Comparison of ENCODE assay signal across 26 cellular contexts in genomic region chrX:155242300-155242699, GRCh38. TPM values are rescaled to one million over a fixed set of nuclear protein-coding genes. Genes with fewer than 3 reads are reported as not detected.
DNase-seq lines count a peak whose midpoint lies in the region; ATAC-seq, FAIRE-seq and TF ChIP-seq lines count a peak whose summit lies in the region.
"Had no signal": no experiment of that assay in that cellular context is flagged by ENCODE, and none has a peak within 500 bp of the region (broad histone marks: within the 10 kb centered on the region; RNA-seq: fewer than 3 reads in every experiment).

No MANE protein-coding gene starts in this region.

- no peaks in the 10 kb centered on the region for H3K79me1 ChIP-seq in H1 (ENCODE audit: low read depth, low read length)

- no peak overlapping the region for H2AFZ ChIP-seq in HepG2 (ENCODE audit: low read length)
- H2AFZ ChIP-seq in H1 (ENCODE audit: low read length): no peak overlapping the region
- no peak overlapping the region for H2AFZ ChIP-seq in PC-3 (ENCODE audit: low read length)

- H2BK20ac ChIP-seq in H1 (ENCODE audit: low read length): no peak overlapping the region

- in situ Hi-C loops in HepG2 (cut with HindIII; ENCODE audit: extremely low pct_ligation_motif_present, low pct_unique_long_range_greater_than_20kb): no loop called here

- CTCF ChIA-PET in HepG2 (lab: Yijun Ruan, JAX; ENCODE audit: low intra/inter-chr PET ratio, low total read pairs): no interaction called here
- CTCF ChIA-PET in H1 (lab: Charles Lee; ENCODE audit: partially characterized antibody): no interaction called here
- CTCF ChIA-PET in PC-3 (lab: Charles Lee): no interaction called here

- H3K23ac ChIP-seq in H1 (ENCODE audit: insufficient read length): no peak overlapping the region

- H2BK12ac ChIP-seq in H1 (ENCODE audit: low read depth, low read length): no peak overlapping the region

- H3K4me1 ChIP-seq in liver (ENCODE audit: control insufficient read depth in 4 of 4, insufficient read depth in 4 of 4, low read length in 3 of 4): peaks cover 0 to 6% (median 0%) of the 10 kb centered on the region in 4 donors
- no peaks in the 10 kb centered on the region for H3K4me1 ChIP-seq in HepG2 (ENCODE audit: insufficient read depth, low read length)
- H3K4me1 ChIP-seq in H1 (replicated peaks in 1 of 4; ENCODE audit: control insufficient read depth in 3 of 4, insufficient read depth in 4 of 4, low read length in 3 of 4): no peaks in the 10 kb centered on the region
- H3K4me1 ChIP-seq in PC-3 (ENCODE audit: insufficient read depth, low read length): no peaks in the 10 kb centered on the region
- H3K4me1 ChIP-seq: breast epithelium, testis had no signal

- no peak for DNase-seq in HepG2 (ENCODE audit: low spot score)
- DNase-seq in NOMO-1 treated with DMSO at 0.1 percent for 48 hours (lab: John Stamatoyannopoulos, UW; ENCODE audit: unreplicated experiment): peak; percentile 95
- DNase-seq in H1 (ENCODE audit: low read depth in 1 of 2, low spot score in 2 of 2): no peak
- DNase-seq in amygdala (lab: John Stamatoyannopoulos, UW): no peak
- no peak for DNase-seq in left cardiac atrium
- no peak for DNase-seq in PC-3
- DNase-seq: activated CD4-positive, CD25-positive, alpha-beta regulatory T cell; activated naive CD4-positive, alpha-beta T cell treated with anti-CD3 and anti-CD28 coated beads, Interleukin-2, amount 10 ng/mL, durations not matched to agents 7 days and 5 days; HCEC 1CT; Karpas-422; midbrain; naive thymus-derived CD4-positive, alpha-beta T cell; NCI-H1092; NCI-H2029; NCI-H748 treated with DMSO at 0.1 percent for 48 hours; occipital lobe; stimulated activated naive CD8-positive, alpha-beta T cell treated with anti-CD3 and anti-CD28 coated beads, Interleukin-15, Interleukin-2, amounts not matched to agents 100 U/mL and 50 U/mL, for 24 hours; T1000; testis had no signal

- no peak overlapping the region for H3K4me2 ChIP-seq in HepG2 (ENCODE audit: low read depth, low read length)
- no peak overlapping the region for H3K4me2 ChIP-seq in H1 (ENCODE audit: insufficient read depth in 1 of 2, low read depth in 2 of 2, low read length in 2 of 2)
- H3K4me2 ChIP-seq in PC-3 (ENCODE audit: low read length): no peak overlapping the region

- H2BK120ac ChIP-seq in H1 (replicated peaks; ENCODE audit: low read depth, low read length): no peak overlapping the region

- no peaks in the 10 kb centered on the region for H4K20me1 ChIP-seq in HepG2 (ENCODE audit: insufficient read depth, low read length)
- peaks cover 0 to 2% of the 10 kb centered on the region in 2 experiments for H4K20me1 ChIP-seq in H1 (replicated peaks in 1 of 2; ENCODE audit: control insufficient read depth in 1 of 2, insufficient read depth in 2 of 2, low read length in 2 of 2)
- no peaks in the 10 kb centered on the region for H4K20me1 ChIP-seq in PC-3 (ENCODE audit: low read length)

- H3K18ac ChIP-seq in H1 (ENCODE audit: extremely low read depth, low read length): no peak overlapping the region

- ATAC-seq in HepG2: no peak
- ATAC-seq in HG02970 (IDR thresholded peaks at IDR 0.05; ENCODE audit: low FRiP score, unreplicated experiment): no peak
- ATAC-seq in left cardiac atrium: no peak
- ATAC-seq in PC-3: no peak
- ATAC-seq: naive thymus-derived CD4-positive, alpha-beta T cell; stimulated activated naive CD8-positive, alpha-beta T cell treated with anti-CD3 and anti-CD28 coated beads, Interleukin-15, Interleukin-2, amounts not matched to agents 100 U/mL and 50 U/mL, for 24 hours had no signal

- H3K9me2 ChIP-seq in PC-3 (replicated peaks; ENCODE audit: low read length): no peaks in the 10 kb centered on the region

- no peaks in the 10 kb centered on the region for H3F3A ChIP-seq in PC-3 (ENCODE audit: low read length, unreplicated experiment)

- 68% methylated on average over 5 of the region's 5 CpGs for WGBS in liver
- 100% methylated on average over 1 of the region's 5 CpGs for WGBS in HepG2 (ENCODE audit: low lambda C conversion rate)
- WGBS in H1 (ENCODE audit: extremely low coverage in 1 of 2, insufficient coverage in 1 of 2, insufficient read length in 1 of 2, insufficient replicate concordance in 2 of 2, low coverage in 1 of 2, low lambda C conversion rate in 2 of 2, missing lambda C conversion rate in 1 of 2), 2 experiments: 88% methylated on average over 5 of the region's 5 CpGs; no CpG with 5 or more reads in 1 of the 2 experiments

- TF ChIP-seq POLR2A in HepG2 (IDR thresholded peaks at IDR 0.05; ENCODE audit: insufficient read depth in 1 of 2, low read depth in 2 of 2, low read length in 2 of 2): no peak
- no peak for TF ChIP-seq POLR2A in H1 (IDR thresholded peaks at IDR 0.05; ENCODE audit: control extremely low read depth in 1 of 2, low read depth in 2 of 2, low read length in 2 of 2)

- H3K9ac ChIP-seq in liver (ENCODE audit: low read depth in 1 of 2, low read length in 2 of 2) (no peak overlapping the region), HepG2 (ENCODE audit: insufficient read depth, low read depth, low read length) (no peak overlapping the region), H1 (replicated peaks in 1 of 4; ENCODE audit: extremely low read depth in 1 of 4, low read depth in 3 of 4, low read length in 3 of 4) (no peak overlapping the region), PC-3 (ENCODE audit: low read length) (no peak overlapping the region)

- no peak overlapping the region for H4K5ac ChIP-seq in H1 (ENCODE audit: insufficient read length, low read depth, low read length)

- H3K56ac ChIP-seq in H1 (replicated peaks; ENCODE audit: insufficient read length, low read depth, low read length): no peak overlapping the region

- H3K36me3 ChIP-seq in liver (ENCODE audit: control insufficient read depth in 4 of 4, insufficient read depth in 3 of 4, low read depth in 1 of 4, low read length in 3 of 4) (peaks cover 0 to 9% (median 5%) of the 10 kb centered on the region in 4 donors), HepG2 (replicated peaks in 1 of 2; ENCODE audit: control insufficient read depth in 1 of 2, insufficient read depth in 2 of 2, low read length in 2 of 2) (peaks cover 0 to 8% of the 10 kb centered on the region in 2 experiments; a peak in 3 of 5 replicates), H1 (ENCODE audit: control insufficient read depth in 2 of 4, insufficient read depth in 4 of 4, low read length in 3 of 4) (peaks cover 2 to 20% (median 7%) of the 10 kb centered on the region in 4 experiments; a peak in 2 of 8 replicates), PC-3 (ENCODE audit: low read depth, low read length) (peaks cover 19% of the 10 kb centered on the region)

- H3K4ac ChIP-seq in H1 (replicated peaks; ENCODE audit: insufficient read length, low read depth, low read length): no peak overlapping the region

- POLR2A ChIA-PET in HepG2 (lab: Yijun Ruan, JAX): no interaction called here
- POLR2A ChIA-PET in H1 (lab: Charles Lee; ENCODE audit: partially characterized antibody): interaction anchor here (0.6 kb wide), 1 partner anchor 420 kb away, joined by 3 read pairs; no protein-coding TSS in a partner anchor
- POLR2A ChIA-PET in PC-3 (lab: Charles Lee; ENCODE audit: unreplicated experiment): no interaction called here

- H3K79me2 ChIP-seq in HepG2 (ENCODE audit: insufficient read depth, low read length) (no peaks in the 10 kb centered on the region), H1 (ENCODE audit: control insufficient read depth in 1 of 2, insufficient read depth in 2 of 2, low read length in 2 of 2) (no peaks in the 10 kb centered on the region), PC-3 (ENCODE audit: low read length) (no peaks in the 10 kb centered on the region)

- H3K14ac ChIP-seq in H1 (ENCODE audit: insufficient read length): no peak overlapping the region

- TF ChIP-seq EP300 in HepG2 (IDR thresholded peaks at IDR 0.05; ENCODE audit: low read depth in 2 of 2, low read length in 2 of 2): no peak
- TF ChIP-seq EP300 in HepG2 (CRISPR knock-in tag; IDR thresholded peaks at IDR 0.05; ENCODE audit: borderline replicate concordance): no peak
- no peak for TF ChIP-seq EP300 in H1 (IDR thresholded peaks at IDR 0.05; ENCODE audit: borderline replicate concordance in 1 of 2, low read depth in 2 of 2, low read length in 2 of 2)

- peak overlapping the region; percentile 1 to 50 for H3K27ac ChIP-seq in liver (ENCODE audit: low read depth in 1 of 2, low read length in 2 of 2)
- H3K27ac ChIP-seq in HepG2 (ENCODE audit: extremely low read length, insufficient read depth, low read length): no peak overlapping the region
- no peak overlapping the region for H3K27ac ChIP-seq in H1 (ENCODE audit: low read depth, low read length)
- H3K27ac ChIP-seq in PC-3 (ENCODE audit: low read length): no peak overlapping the region
- H3K27ac ChIP-seq: breast epithelium, epithelial cell of prostate, testis had no signal

- H2BK5ac ChIP-seq in H1 (ENCODE audit: low read depth, low read length): no peak overlapping the region

- H3K27me3 ChIP-seq in liver (ENCODE audit: control insufficient read depth in 4 of 4, insufficient read depth in 4 of 4, low read length in 3 of 4) (no peaks in the 10 kb centered on the region), HepG2 (ENCODE audit: control insufficient read depth in 1 of 2, insufficient read depth in 2 of 2, low read length in 2 of 2) (no peaks in the 10 kb centered on the region), H1 (replicated peaks in 1 of 4; ENCODE audit: control insufficient read depth in 3 of 4, extremely low read depth in 1 of 4, insufficient read depth in 3 of 4, low read length in 3 of 4) (no peaks in the 10 kb centered on the region), PC-3 (ENCODE audit: low read length) (no peaks in the 10 kb centered on the region)
- H3K27me3 ChIP-seq: breast epithelium, testis had no signal

- no peaks in the 10 kb centered on the region for H3K23me2 ChIP-seq in H1 (ENCODE audit: low read depth, low read length)

- FAIRE-seq in HepG2 (lab: Jason Lieb, UNC) (no peak), H1 (lab: Jason Lieb, UNC) (peak; percentile 36)
- FAIRE-seq: A204.1, urothelium cell line had no signal

- H3K4me3 ChIP-seq in liver (ENCODE audit: low read depth in 1 of 3, low read length in 3 of 3) (no peak overlapping the region), HepG2 (replicated peaks in 1 of 3; ENCODE audit: insufficient read depth in 1 of 3, low read depth in 2 of 3, low read length in 3 of 3) (no peak overlapping the region), H1 (ENCODE audit: extremely low read depth in 1 of 4, insufficient read depth in 2 of 4, low read depth in 3 of 4, low read length in 4 of 4) (no peak overlapping the region), PC-3 (ENCODE audit: low read length) (no peak overlapping the region)
- H3K4me3 ChIP-seq: breast epithelium, testis had no signal

- BruUV-seq in HepG2 (replicated peaks; lab: Mats Ljungman, UMichigan) (no TSS peak), PC-3 (replicated peaks; lab: Mats Ljungman, UMichigan) (no TSS peak)

- H2AK5ac ChIP-seq in H1 (ENCODE audit: low read depth, low read length): no peak overlapping the region

- H4K8ac ChIP-seq in H1 (ENCODE audit: extremely low read depth, insufficient read depth, low read length): no peak overlapping the region

- H3K9me3 ChIP-seq in liver (ENCODE audit: control insufficient read depth in 4 of 4, low read length in 3 of 4) (no peaks in the 10 kb centered on the region), HepG2 (ENCODE audit: low read length) (no peaks in the 10 kb centered on the region), H1 (ENCODE audit: insufficient read depth in 2 of 2, low read depth in 1 of 2, low read length in 1 of 2) (no peaks in the 10 kb centered on the region), PC-3 (ENCODE audit: low read length) (no peaks in the 10 kb centered on the region)
- H3K9me3 ChIP-seq: breast epithelium, testis had no signal

- no peak overlapping the region for H4K91ac ChIP-seq in H1 (replicated peaks; ENCODE audit: insufficient read length, low read length)

- no peak for TF ChIP-seq RAD21 in liver (IDR thresholded peaks at IDR 0.05)
- no peak for TF ChIP-seq RAD21 in HepG2 (CRISPR knock-in tag; IDR thresholded peaks at IDR 0.05)
- no peak for TF ChIP-seq RAD21 in H1 (IDR thresholded peaks at IDR 0.05 in 1 of 2, conservative IDR thresholded peaks at IDR 0.05 in 1 of 2; ENCODE audit: low read depth in 2 of 2, low read length in 2 of 2)

- intact Hi-C loops in HepG2 (cut with micrococcal nuclease; ENCODE audit: unreplicated experiment): no loop called here
- intact Hi-C loops in left cardiac atrium (cut with DNase I): no loop called here
- intact Hi-C loops in PC-3 (cut with micrococcal nuclease): no loop called here

- H2BK15ac ChIP-seq in H1 (ENCODE audit: low read length): no peak overlapping the region

- no peak for TF ChIP-seq CTCF in liver (IDR thresholded peaks at IDR 0.05; ENCODE audit: low read depth, low read length, missing input control)
- TF ChIP-seq CTCF in HepG2 (CRISPR knock-in tag; IDR thresholded peaks at IDR 0.05): no peak
- TF ChIP-seq CTCF in H1 (IDR thresholded peaks at IDR 0.05; ENCODE audit: control extremely low read depth in 1 of 3, insufficient read depth in 1 of 3, low read depth in 1 of 3, low read length in 3 of 3): no peak
- no peak for TF ChIP-seq CTCF in PC-3 (conservative IDR thresholded peaks at IDR 0.05; ENCODE audit: low read depth, low read length)

RNA-seq across cellular contexts. Expression of gene RAB39B, which starts 22.0 kb away (rescaled TPM):
- under 1 TPM; 0.17 to 0.75 TPM for total RNA-seq in liver
- polyA plus RNA-seq in liver: under 1 TPM in 1 of 2 donors, not detected in 1; 0.07 TPM
- total RNA-seq in HepG2 (2016; rRNA removed; fragmentation: Illumina TruSeq; extraction: Trizol): 0.07 and 0.15 TPM in 2 replicates
- total RNA-seq in HepG2 (2016; cell fraction: cytosol; rRNA removed; fragmentation: Illumina TruSeq; extraction: Trizol; ENCODE audit: low read depth): 0.18 and 0.30 TPM in 2 replicates
- 0.13 and 0.21 TPM in 2 replicates for total RNA-seq in HepG2 (2016; cell fraction: insoluble cytoplasmic fraction; rRNA removed; fragmentation: Illumina TruSeq; extraction: Trizol)
- 0.17 and 0.22 TPM in 2 replicates for total RNA-seq in HepG2 (2016; cell fraction: membrane; rRNA removed; fragmentation: Illumina TruSeq; extraction: Trizol)
- 0.12 TPM in 1 of 2 replicates, not detected in the other for total RNA-seq in HepG2 (2016; cell fraction: nucleus; rRNA removed; fragmentation: Illumina TruSeq; extraction: Trizol)
- polyA plus RNA-seq in HepG2 (2011; rRNA removed): 0.04 and 0.05 TPM in 2 replicates
- polyA plus RNA-seq in HepG2 (2011; cell fraction: cytosol; rRNA removed): 0.05 and 0.06 TPM in 2 replicates
- polyA plus RNA-seq in HepG2 (2011; cell fraction: nucleus; rRNA removed): not detected in 2 replicates
- 0.04 TPM in 2 replicates for polyA plus RNA-seq in HepG2 (2012)
- polyA plus RNA-seq in HepG2 (2016; cell fraction: cytosol; fragmentation: Illumina TruSeq; extraction: Trizol; ENCODE audit: low read depth): 0.09 and 0.10 TPM in 2 replicates
- 0.11 and 0.16 TPM in 2 replicates for polyA plus RNA-seq in HepG2 (2016; cell fraction: insoluble cytoplasmic fraction; fragmentation: Illumina TruSeq; extraction: Trizol; ENCODE audit: low read depth)
- polyA plus RNA-seq in HepG2 (2016; cell fraction: membrane; fragmentation: Illumina TruSeq; extraction: Trizol; ENCODE audit: low read depth): 0.14 and 0.23 TPM in 2 replicates
- polyA plus RNA-seq in HepG2 (2016; cell fraction: nucleus; fragmentation: Illumina TruSeq; extraction: Trizol; ENCODE audit: insufficient read depth, low read depth): 0.12 and 0.16 TPM in 2 replicates
- polyA minus RNA-seq in HepG2 (2011; rRNA and poly(A)+ RNA removed; ENCODE audit: low replicate concordance): not detected in 2 replicates
- not detected in 2 replicates for polyA minus RNA-seq in HepG2 (2011; cell fraction: cytosol; rRNA and poly(A)+ RNA removed)
- polyA minus RNA-seq in HepG2 (2011; cell fraction: nucleus; rRNA and poly(A)+ RNA removed): not detected in 2 replicates
- 8.8 and 9.3 TPM in 2 replicates for total RNA-seq in H1 (2021; fragmentation: NEBNext Ultra II Directional; extraction: Animal tissue kit (Norgen Biotek cat#: 25700))
- 3.0 and 3.1 TPM in 2 replicates for polyA plus RNA-seq in H1 (2011; rRNA removed)
- 4.1 TPM for polyA plus RNA-seq in H1 (2011; cell fraction: cytosol; rRNA removed)
- 7.1 TPM for polyA plus RNA-seq in H1 (2011; cell fraction: nucleus; rRNA removed)
- 5.2 to 7.6 TPM (median 6.4 TPM) in 4 replicates for polyA plus RNA-seq in H1 (2012, experiment 1 of 2)
- polyA plus RNA-seq in H1 (2012, experiment 2 of 2): 2.0 TPM
- 6.5 TPM for polyA plus RNA-seq in H1 (2013, experiment 1 of 2)
- polyA plus RNA-seq in H1 (2013, experiment 2 of 2): 6.2 TPM
- 4.1 and 4.7 TPM in 2 replicates for polyA minus RNA-seq in H1 (2011; rRNA and poly(A)+ RNA removed)
- polyA minus RNA-seq in H1 (2011; cell fraction: cytosol; rRNA and poly(A)+ RNA removed): 4.3 TPM
- 9.1 TPM for polyA minus RNA-seq in H1 (2011; cell fraction: nucleus; rRNA and poly(A)+ RNA removed)
- total RNA-seq in left cardiac atrium: under 1 TPM; 0.24 to 0.27 TPM
- 0.04 TPM in 1 of 2 replicates, not detected in the other for total RNA-seq in PC-3 (2014; rRNA removed)
- total RNA-seq: pulmonary artery endothelial cell had no signal

RNA-seq across cellular contexts. Expression of gene VBP1, which starts 26.0 kb away (rescaled TPM):
- total RNA-seq in liver (10 to 100 TPM; 15.1 to 40.7 TPM), HepG2 (2016; rRNA removed; fragmentation: Illumina TruSeq; extraction: Trizol) (72.6 and 95.2 TPM in 2 replicates), left cardiac atrium (10 to 100 TPM; 59.2 to 60.2 TPM), PC-3 (2014; rRNA removed) (80.6 and 86.2 TPM in 2 replicates)
- polyA plus RNA-seq in liver (10 to 100 TPM; 16.3 to 16.9 TPM), HepG2 (2011; rRNA removed) (14.0 and 20.4 TPM in 2 replicates), H1 (2011; rRNA removed) (10.0 and 21.6 TPM in 2 replicates)
- total RNA-seq in HepG2 (2016; cell fraction: cytosol; rRNA removed; fragmentation: Illumina TruSeq; extraction: Trizol; ENCODE audit: low read depth): 10.5 and 12.8 TPM in 2 replicates
- 73.8 and 104 TPM in 2 replicates for total RNA-seq in HepG2 (2016; cell fraction: insoluble cytoplasmic fraction; rRNA removed; fragmentation: Illumina TruSeq; extraction: Trizol)
- 30.7 and 34.9 TPM in 2 replicates for total RNA-seq in HepG2 (2016; cell fraction: membrane; rRNA removed; fragmentation: Illumina TruSeq; extraction: Trizol)
- total RNA-seq in HepG2 (2016; cell fraction: nucleus; rRNA removed; fragmentation: Illumina TruSeq; extraction: Trizol): 29.9 and 31.4 TPM in 2 replicates
- polyA plus RNA-seq in HepG2 (2011; cell fraction: cytosol; rRNA removed): 7.4 and 12.0 TPM in 2 replicates
- 2.6 and 5.2 TPM in 2 replicates for polyA plus RNA-seq in HepG2 (2011; cell fraction: nucleus; rRNA removed)
- 18.8 and 32.1 TPM in 2 replicates for polyA plus RNA-seq in HepG2 (2012)
- 10.1 and 10.5 TPM in 2 replicates for polyA plus RNA-seq in HepG2 (2016; cell fraction: cytosol; fragmentation: Illumina TruSeq; extraction: Trizol; ENCODE audit: low read depth)
- 76.9 and 90.5 TPM in 2 replicates for polyA plus RNA-seq in HepG2 (2016; cell fraction: insoluble cytoplasmic fraction; fragmentation: Illumina TruSeq; extraction: Trizol; ENCODE audit: low read depth)
- 21.7 and 22.4 TPM in 2 replicates for polyA plus RNA-seq in HepG2 (2016; cell fraction: membrane; fragmentation: Illumina TruSeq; extraction: Trizol; ENCODE audit: low read depth)
- 34.8 and 38.4 TPM in 2 replicates for polyA plus RNA-seq in HepG2 (2016; cell fraction: nucleus; fragmentation: Illumina TruSeq; extraction: Trizol; ENCODE audit: insufficient read depth, low read depth)
- polyA minus RNA-seq in HepG2 (2011; rRNA and poly(A)+ RNA removed; ENCODE audit: low replicate concordance): 2.6 and 4.7 TPM in 2 replicates
- 10.0 and 10.5 TPM in 2 replicates for polyA minus RNA-seq in HepG2 (2011; cell fraction: cytosol; rRNA and poly(A)+ RNA removed)
- polyA minus RNA-seq in HepG2 (2011; cell fraction: nucleus; rRNA and poly(A)+ RNA removed): 8.9 and 9.1 TPM in 2 replicates
- 56.0 and 59.7 TPM in 2 replicates for total RNA-seq in H1 (2021; fragmentation: NEBNext Ultra II Directional; extraction: Animal tissue kit (Norgen Biotek cat#: 25700))
- 41.7 TPM for polyA plus RNA-seq in H1 (2011; cell fraction: cytosol; rRNA removed)
- 6.5 TPM for polyA plus RNA-seq in H1 (2011; cell fraction: nucleus; rRNA removed)
- polyA plus RNA-seq in H1 (2012, experiment 1 of 2): 30.7 to 49.3 TPM (median 35.8 TPM) in 4 replicates
- polyA plus RNA-seq in H1 (2012, experiment 2 of 2): 9.1 TPM
- 33.2 TPM for polyA plus RNA-seq in H1 (2013, experiment 1 of 2)
- polyA plus RNA-seq in H1 (2013, experiment 2 of 2): 33.0 TPM
- polyA minus RNA-seq in H1 (2011; rRNA and poly(A)+ RNA removed): 17.6 and 32.0 TPM in 2 replicates
- 10.1 TPM for polyA minus RNA-seq in H1 (2011; cell fraction: cytosol; rRNA and poly(A)+ RNA removed)
- polyA minus RNA-seq in H1 (2011; cell fraction: nucleus; rRNA and poly(A)+ RNA removed): 9.7 TPM

Comparison
In these comparisons a context has a peak if more than half of its experiments do, and no peak if none do; other contexts are left out.
1. H3K27ac ChIP-seq: peak in liver (2 of 2); none in HepG2 (single experiment), H1 (single experiment) and PC-3 (single experiment).